9 cellular contexts compared by ENCODE assay signal in genomic region chr15:41501191-41501917, GRCh38. TPM values are rescaled to one million over a fixed set of nuclear protein-coding genes. Genes with fewer than 3 reads are reported as not detected.
A peak's percentile ranks its signal among the peaks of the same experiment; 100 is the strongest.
DNase-seq lines count a peak whose midpoint lies in the region; ATAC-seq lines count a peak whose summit lies in the region.
"Had no signal": no experiment of that assay in that cellular context is flagged by ENCODE, and none has a peak within 500 bp of the region (broad histone marks: within the 10 kb centered on the region; RNA-seq: fewer than 3 reads in every experiment).

No MANE protein-coding gene starts in this region.

- intact Hi-C loops in activated naive CD4-positive, alpha-beta T cell treated with anti-CD3 and anti-CD28 coated beads for 36 hours (cut with micrococcal nuclease) = loop anchor here (1.0 kb wide), 1 partner anchor 8 kb away; the partner anchor contains the start of gene ITPKA

- peaks cover 21% of the 10 kb centered on the region for H3K4me1 Mint-ChIP-seq in activated naive CD4-positive, alpha-beta T cell treated with anti-CD3 and anti-CD28 coated beads for 36 hours (ENCODE audit: low read depth)

- H3K27me3 Mint-ChIP-seq in activated naive CD4-positive, alpha-beta T cell treated with anti-CD3 and anti-CD28 coated beads for 36 hours (ENCODE audit: low read depth) = peaks cover 69% of the 10 kb centered on the region

- DNase-seq in activated effector memory CD4-positive, alpha-beta T cell treated with anti-CD3 and anti-CD28 coated beads, Interleukin-2, amount 50 U/mL, for 16 hours = peak; percentile 78
- no peak for DNase-seq in activated effector memory CD4-positive, alpha-beta T cell treated with Interleukin-2 at 50 U/mL for 16 hours
- DNase-seq in activated naive CD4-positive, alpha-beta T cell treated with anti-CD3 and anti-CD28 coated beads for 36 hours = peak; percentile 54
- peak; percentile 52 for DNase-seq in iPS-NIHi11 (ENCODE audit: low spot score)
- DNase-seq in NCI-H446 treated with DMSO at 0.1 percent for 48 hours (lab: John Stamatoyannopoulos, UW) = no peak
- no peak for DNase-seq in midbrain (lab: John Stamatoyannopoulos, UW)

- peaks cover 0 to 22% (median 22%) of the 10 kb centered on the region in 5 donors for H3K4me1 ChIP-seq in subcutaneous abdominal adipose tissue (ENCODE audit: control insufficient read depth in 5 of 5, insufficient read depth in 5 of 5, low read length in 5 of 5)
- H3K4me1 ChIP-seq: parathyroid adenoma had no signal

- peak overlapping the region; percentile 63 for H3K4me3 Mint-ChIP-seq in activated naive CD4-positive, alpha-beta T cell treated with anti-CD3 and anti-CD28 coated beads for 36 hours

- no peaks in the 10 kb centered on the region for H3K36me3 ChIP-seq in subcutaneous abdominal adipose tissue (ENCODE audit: control insufficient read depth in 5 of 5, insufficient read depth in 5 of 5, low read length in 5 of 5)

- H3K27me3 ChIP-seq in subcutaneous abdominal adipose tissue (ENCODE audit: control insufficient read depth in 5 of 5, insufficient read depth in 4 of 5, low read length in 5 of 5) = peaks cover 19 to 52% (median 44%) of the 10 kb centered on the region in 5 donors

- H3K27ac Mint-ChIP-seq in activated naive CD4-positive, alpha-beta T cell treated with anti-CD3 and anti-CD28 coated beads for 36 hours = no peak overlapping the region

- no peak for ATAC-seq in HG03442 (IDR thresholded peaks at IDR 0.05; ENCODE audit: unreplicated experiment)

- CTCF ChIA-PET in activated naive CD4-positive, alpha-beta T cell treated with anti-CD3 and anti-CD28 coated beads for 36 hours (lab: Charles Lee) = interaction anchor here (0.6 to 3.0 kb wide), 3 partner anchors 36 to 308 kb away, joined by 3 to 15 read pairs (median 5); no protein-coding TSS in a partner anchor

- peak overlapping the region in 4 of 5 donors; percentile 32 to 61 (median 48) for H3K4me3 ChIP-seq in subcutaneous abdominal adipose tissue (ENCODE audit: low read depth in 1 of 5, low read length in 5 of 5)

- no peak overlapping the region for H3K27ac ChIP-seq in subcutaneous abdominal adipose tissue (ENCODE audit: low read depth, low read length)
- H3K27ac ChIP-seq: parathyroid adenoma had no signal

- no peaks in the 10 kb centered on the region for H3K36me3 Mint-ChIP-seq in activated naive CD4-positive, alpha-beta T cell treated with anti-CD3 and anti-CD28 coated beads for 36 hours (ENCODE audit: low read depth)

- no peak overlapping the region for H3K9ac ChIP-seq in subcutaneous abdominal adipose tissue (ENCODE audit: low read length in 5 of 5)
- H3K9ac ChIP-seq: parathyroid adenoma had no signal

- no peaks in the 10 kb centered on the region for H3K9me3 Mint-ChIP-seq in activated naive CD4-positive, alpha-beta T cell treated with anti-CD3 and anti-CD28 coated beads for 36 hours

- no peaks in the 10 kb centered on the region for H3K9me3 ChIP-seq in subcutaneous abdominal adipose tissue (ENCODE audit: control insufficient read depth in 5 of 5, low read length in 5 of 5)

RNA-seq across cellular contexts. Expression of gene ITPKA, which starts 7.7 kb away (rescaled TPM):
- total RNA-seq in activated naive CD4-positive, alpha-beta T cell treated with anti-CD3 and anti-CD28 coated beads for 36 hours = 1 to 10 TPM; 1.0 to 1.7 TPM

RNA-seq across cellular contexts. Expression of gene LTK, which starts 12.3 kb away (rescaled TPM):
- not detected for total RNA-seq in activated naive CD4-positive, alpha-beta T cell treated with anti-CD3 and anti-CD28 coated beads for 36 hours

RNA-seq across cellular contexts. Expression of gene RPAP1, which starts 42.7 kb away (rescaled TPM):
- total RNA-seq in activated naive CD4-positive, alpha-beta T cell treated with anti-CD3 and anti-CD28 coated beads for 36 hours = 10 to 100 TPM; 48.4 to 49.5 TPM

RNA-seq across cellular contexts. Expression of gene TYRO3, which starts 57.7 kb away (rescaled TPM):
- 1 to 10 TPM; 1.2 to 3.7 TPM for total RNA-seq in activated naive CD4-positive, alpha-beta T cell treated with anti-CD3 and anti-CD28 coated beads for 36 hours

Comparison
In these comparisons a context has a peak if more than half of its experiments do, and no peak if none do; other contexts are left out.
1. DNase-seq: peak in activated effector memory CD4-positive, alpha-beta T cell treated with anti-CD3 and anti-CD28 coated beads, Interleukin-2, amount 50 U/mL, for 16 hours (single experiment), activated naive CD4-positive, alpha-beta T cell treated with anti-CD3 and anti-CD28 coated beads for 36 hours (single experiment) and iPS-NIHi11 (single experiment); none in activated effector memory CD4-positive, alpha-beta T cell treated with Interleukin-2 at 50 U/mL for 16 hours (single experiment), NCI-H446 treated with DMSO at 0.1 percent for 48 hours (single experiment) and midbrain (single experiment).